ENCODE assay signal across 17 cellular contexts in genomic region chr13:98169331-98169730, GRCh38. TPM values are rescaled to one million over a fixed set of nuclear protein-coding genes. Genes with fewer than 3 reads are reported as not detected.
DNase-seq lines count a peak whose midpoint lies in the region; ATAC-seq and TF ChIP-seq lines count a peak whose summit lies in the region.
"Had no signal": no experiment of that assay in that cellular context is flagged by ENCODE, and none has a peak within 500 bp of the region (broad histone marks: within the 10 kb centered on the region; RNA-seq: fewer than 3 reads in every experiment).

No MANE protein-coding gene starts in this region.

- intact Hi-C loops in mucosa of descending colon (cut with DNase I, micrococcal nuclease) = no loop called here

- no peak overlapping the region for H2BK12ac ChIP-seq in mesenchymal stem cell (ENCODE audit: low read length in 2 of 2)
- H2BK12ac ChIP-seq in trophoblast cell (ENCODE audit: low read length) = no peak overlapping the region
- no peak overlapping the region for H2BK12ac ChIP-seq in H9 (ENCODE audit: insufficient read length, low read depth, low read length)

- H2BK120ac ChIP-seq in mesenchymal stem cell (ENCODE audit: low read depth, low read length) (no peak overlapping the region), trophoblast cell (ENCODE audit: insufficient read depth, low read length, poor library complexity) (no peak overlapping the region), H9 (ENCODE audit: low read depth, low read length, poor library complexity, severe bottlenecking) (no peak overlapping the region)

- H3K9ac ChIP-seq in mesenchymal stem cell (ENCODE audit: low read length) (no peak overlapping the region), trophoblast cell (ENCODE audit: low read length) (no peak overlapping the region), H9 (ENCODE audit: extremely low read depth, insufficient read length, low read length) (no peak overlapping the region)

- H3K4me3 ChIP-seq in mesenchymal stem cell (ENCODE audit: insufficient read depth in 1 of 2, low read depth in 1 of 2, low read length in 2 of 2) (no peak overlapping the region), trophoblast cell (ENCODE audit: low read depth, low read length) (no peak overlapping the region), mucosa of descending colon (no peak overlapping the region)
- H3K4me3 ChIP-seq: A549 had no signal

- peaks cover 9% of the 10 kb centered on the region for H3K79me1 ChIP-seq in mesenchymal stem cell (replicated peaks; ENCODE audit: low read length, poor library complexity, severe bottlenecking)
- peaks cover 12% of the 10 kb centered on the region for H3K79me1 ChIP-seq in trophoblast cell (ENCODE audit: low read length)
- H3K79me1 ChIP-seq in H9 (ENCODE audit: insufficient read depth, low read depth, low read length, poor library complexity, severe bottlenecking) = peaks cover 2% of the 10 kb centered on the region

- no peaks in the 10 kb centered on the region for H3K23me2 ChIP-seq in H9 (ENCODE audit: insufficient read length, low read depth, low read length, poor library complexity, severe bottlenecking)

- H3K9me3 ChIP-seq in mesenchymal stem cell (ENCODE audit: control insufficient read depth, low read length) (no peaks in the 10 kb centered on the region), trophoblast cell (ENCODE audit: insufficient read depth, low read depth, low read length) (no peaks in the 10 kb centered on the region), H9 (ENCODE audit: control insufficient read depth, low read depth, low read length) (no peaks in the 10 kb centered on the region), mucosa of descending colon (no peaks in the 10 kb centered on the region)
- H3K9me3 ChIP-seq: A549, Caco-2 had no signal

- no peak overlapping the region for H2BK15ac ChIP-seq in mesenchymal stem cell (ENCODE audit: low read depth, poor library complexity, severe bottlenecking)
- H2BK15ac ChIP-seq in H9 (ENCODE audit: low read depth, low read length) = no peak overlapping the region

- no peaks in the 10 kb centered on the region for H4K20me1 ChIP-seq in H9 (ENCODE audit: control insufficient read depth, insufficient read depth, insufficient read length)

- H3K4ac ChIP-seq in mesenchymal stem cell (ENCODE audit: low read depth in 1 of 2, low read length in 2 of 2) = no peak overlapping the region
- H3K4ac ChIP-seq in trophoblast cell (ENCODE audit: low read depth, low read length) = peak overlapping the region; percentile 18
- H3K4ac ChIP-seq in H9 (ENCODE audit: low read depth, low read length) = no peak overlapping the region

- H3K14ac ChIP-seq in mesenchymal stem cell (ENCODE audit: low read length in 2 of 2) = no peak overlapping the region
- H3K14ac ChIP-seq in trophoblast cell (ENCODE audit: low read length) = no peak overlapping the region
- H3K14ac ChIP-seq in H9 (ENCODE audit: insufficient read depth, low read length) = no peak overlapping the region

- peaks cover 13% of the 10 kb centered on the region for H3K4me1 ChIP-seq in mesenchymal stem cell (ENCODE audit: control insufficient read depth, insufficient read depth, low read depth, low read length)
- H3K4me1 ChIP-seq in trophoblast cell (ENCODE audit: control insufficient read depth in 1 of 2, insufficient read depth in 2 of 2, low read length in 2 of 2) = peaks cover 18 to 19% of the 10 kb centered on the region in 2 experiments
- peaks cover 24% of the 10 kb centered on the region for H3K4me1 ChIP-seq in H9 (ENCODE audit: insufficient read depth, low read length)
- peaks cover 5% of the 10 kb centered on the region for H3K4me1 ChIP-seq in mucosa of descending colon (ENCODE audit: low read depth)

- H4K8ac ChIP-seq in mesenchymal stem cell (ENCODE audit: low read length) = no peak overlapping the region
- no peak overlapping the region for H4K8ac ChIP-seq in trophoblast cell (ENCODE audit: low read depth, low read length)
- H4K8ac ChIP-seq in H9 (replicated peaks; ENCODE audit: insufficient read length, low read depth, low read length) = no peak overlapping the region

- no peak for TF ChIP-seq CTCF in WTC11 (IDR thresholded peaks at IDR 0.05)
- no peak for TF ChIP-seq CTCF in H9 (conservative IDR thresholded peaks at IDR 0.05)
- TF ChIP-seq CTCF in mucosa of descending colon (IDR thresholded peaks at IDR 0.05) = no peak

- H3K4me1 Mint-ChIP-seq in WTC11 (peaks cover 56% of the 10 kb centered on the region), H9 (peaks cover 49 to 50% of the 10 kb centered on the region in 2 experiments)

- no peak overlapping the region for H3T11ph ChIP-seq in H9 (ENCODE audit: low read length)

- H3K23ac ChIP-seq in mesenchymal stem cell (ENCODE audit: low read length in 2 of 2) = no peak overlapping the region
- H3K23ac ChIP-seq in trophoblast cell (ENCODE audit: low read length) = no peak overlapping the region
- no peak overlapping the region for H3K23ac ChIP-seq in H9 (ENCODE audit: insufficient read length, low read depth, low read length)

- H3K4me3 Mint-ChIP-seq in WTC11 (no peak overlapping the region), H9 (no peak overlapping the region)
- H3K4me3 Mint-ChIP-seq: CD4-positive, alpha-beta T cell had no signal

- H2AFZ ChIP-seq in mesenchymal stem cell (ENCODE audit: low read depth, low read length) (no peak overlapping the region), trophoblast cell (ENCODE audit: insufficient read depth, low read length, poor library complexity) (no peak overlapping the region), H9 (ENCODE audit: low read length) (no peak overlapping the region)

- CTCF ChIA-PET in WTC11 (lab: Charles Lee) = interaction anchor here (1.4 kb wide), 1 partner anchor 181 kb away, joined by 3 read pairs; no protein-coding TSS in a partner anchor

- ATAC-seq in WTC11 (no peak), mucosa of descending colon (no peak)
- ATAC-seq: A549 had no signal

- H3K56ac ChIP-seq in H9 (ENCODE audit: insufficient read length, low read depth, low read length) = no peak overlapping the region

- H3K27ac Mint-ChIP-seq in WTC11 = 0 out of 2 replicates have a peak overlapping the region, but pooled peaks have one; percentile 15
- peak overlapping the region in 1 of 3 experiments; percentile 9; a peak in 2 of 7 replicates for H3K27ac Mint-ChIP-seq in H9
- H3K27ac Mint-ChIP-seq: CD4-positive, alpha-beta T cell had no signal

- H3K36me3 ChIP-seq in mesenchymal stem cell (ENCODE audit: control insufficient read depth in 1 of 2, insufficient read depth in 2 of 2, low read depth in 1 of 2, low read length in 2 of 2) (no peaks in the 10 kb centered on the region), trophoblast cell (ENCODE audit: control insufficient read depth in 1 of 2, insufficient read depth in 2 of 2, low read length in 2 of 2) (no peaks in the 10 kb centered on the region), mucosa of descending colon (ENCODE audit: low read depth) (no peaks in the 10 kb centered on the region)

- POLR2A ChIA-PET in WTC11 (lab: Charles Lee) = no interaction called here

- H3K27me3 ChIP-seq in mesenchymal stem cell (ENCODE audit: control insufficient read depth in 1 of 2, insufficient read depth in 1 of 2, low read length in 2 of 2) = no peaks in the 10 kb centered on the region
- H3K27me3 ChIP-seq in trophoblast cell (ENCODE audit: insufficient read depth, low read length) = no peaks in the 10 kb centered on the region
- H3K27me3 ChIP-seq in H9 (ENCODE audit: insufficient read depth, low read length) = no peaks in the 10 kb centered on the region

- no peak overlapping the region for H3K4me2 ChIP-seq in mesenchymal stem cell (ENCODE audit: low read length, poor library complexity, severe bottlenecking)
- H3K4me2 ChIP-seq in trophoblast cell (ENCODE audit: low read length) = no peak overlapping the region
- H3K4me2 ChIP-seq in H9 (ENCODE audit: insufficient read depth, insufficient read length, low read length) = no peak overlapping the region
- H3K4me2 ChIP-seq: A549 had no signal

- H2BK20ac ChIP-seq in H9 (ENCODE audit: low read depth, low read length, poor library complexity, severe bottlenecking) = no peak overlapping the region

- peaks cover 4% of the 10 kb centered on the region for H3K79me2 ChIP-seq in trophoblast cell (ENCODE audit: control insufficient read depth, insufficient read depth, low read length, poor library complexity)
- peaks cover 6% of the 10 kb centered on the region; the same call in 1 of the 2 replicates for H3K79me2 ChIP-seq in H9 (ENCODE audit: insufficient read depth, low read length)

- H2BK5ac ChIP-seq in mesenchymal stem cell (ENCODE audit: low read depth, low read length, poor library complexity, severe bottlenecking) = no peak overlapping the region
- no peak overlapping the region for H2BK5ac ChIP-seq in trophoblast cell (ENCODE audit: low read depth, low read length, poor library complexity)
- no peak overlapping the region for H2BK5ac ChIP-seq in H9 (ENCODE audit: insufficient read length, low read length)

- H3K9me3 Mint-ChIP-seq in WTC11 = no peaks in the 10 kb centered on the region
- no peaks in the 10 kb centered on the region for H3K9me3 Mint-ChIP-seq in H9
- H3K9me3 Mint-ChIP-seq: CD4-positive, alpha-beta T cell had no signal

- H4K91ac ChIP-seq in mesenchymal stem cell (ENCODE audit: low read length) (no peak overlapping the region), trophoblast cell (ENCODE audit: low read depth, low read length) (no peak overlapping the region), H9 (ENCODE audit: insufficient read length, low read depth, low read length) (no peak overlapping the region)

- no peaks in the 10 kb centered on the region for H3K36me3 Mint-ChIP-seq in WTC11
- peaks cover 0 to 12% (median 3%) of the 10 kb centered on the region in 3 experiments; a peak in 3 of 7 replicates for H3K36me3 Mint-ChIP-seq in H9 (ENCODE audit: insufficient read depth in 1 of 3, low read depth in 3 of 3)

- H2AK5ac ChIP-seq in mesenchymal stem cell (ENCODE audit: low read length, severe bottlenecking) (peak overlapping the region; percentile 75), trophoblast cell (ENCODE audit: low read length) (no peak overlapping the region), H9 (ENCODE audit: insufficient read length, low read length) (no peak overlapping the region)

- no peak overlapping the region for H4K5ac ChIP-seq in H9 (ENCODE audit: insufficient read length, low read depth, low read length)

- H4K12ac ChIP-seq in trophoblast cell (ENCODE audit: low read depth, low read length) = no peak overlapping the region

- H3K18ac ChIP-seq in mesenchymal stem cell (ENCODE audit: low read depth in 1 of 2, low read length in 2 of 2) (no peak overlapping the region), trophoblast cell (ENCODE audit: low read length) (no peak overlapping the region), H9 (ENCODE audit: insufficient read length, low read depth, low read length) (no peak overlapping the region)

- no CpG with 5 or more reads among the region's 3 CpGs for WGBS in mesenchymal stem cell
- no CpG with 5 or more reads among the region's 3 CpGs for WGBS in trophoblast cell (ENCODE audit: extremely low coverage, insufficient coverage, insufficient read length)
- no CpG with 5 or more reads among the region's 3 CpGs for WGBS in H9 (ENCODE audit: extremely low coverage, insufficient read length, low lambda C conversion rate)

- DNase-seq in EH (ENCODE audit: low read depth) = peak; percentile 46
- DNase-seq in WTC11 (ENCODE audit: low spot score) = no peak
- DNase-seq in mesenchymal stem cell = no peak
- peak; percentile 79 to 89 for DNase-seq in trophoblast cell
- DNase-seq in H9 = no peak
- no peak for DNase-seq in mucosa of descending colon
- no peak for DNase-seq in SIG-M5 (lab: John Stamatoyannopoulos, UW)
- DNase-seq: AML-193; Caco-2; CD4-positive, alpha-beta T cell; GDM1; GOT3; H7 had no signal

- H3K27ac ChIP-seq in mesenchymal stem cell (ENCODE audit: low read length, poor library complexity, severe bottlenecking) (no peak overlapping the region), trophoblast cell (ENCODE audit: low read depth, low read length) (no peak overlapping the region), H9 (ENCODE audit: insufficient read length, low read depth, low read length) (no peak overlapping the region)
- H3K27ac ChIP-seq: 22Rv1, A549, C4-2B had no signal

- H3K27me3 Mint-ChIP-seq in WTC11 (ENCODE audit: low read depth) = no peaks in the 10 kb centered on the region
- H3K27me3 Mint-ChIP-seq in H9 (ENCODE audit: low read depth) = no peaks in the 10 kb centered on the region

RNA-seq across cellular contexts. Expression of gene RNF113B, which starts 7.7 kb away (rescaled TPM):
- not detected in 3 replicates for total RNA-seq in WTC11 (2021)
- not detected for polyA plus RNA-seq in mesenchymal stem cell (2013, experiment 1 of 2)
- polyA plus RNA-seq in mesenchymal stem cell (2013, experiment 2 of 2) = not detected
- polyA plus RNA-seq in trophoblast cell (2013) = not detected in 2 replicates
- not detected in 2 replicates for total RNA-seq in H9 (2021)
- total RNA-seq in mucosa of descending colon = not detected
- total RNA-seq: Caco-2; CD4-positive, alpha-beta T cell; H7 had no signal
- polyA plus RNA-seq: A549, BJ had no signal

RNA-seq across cellular contexts. Expression of gene FARP1, which starts 26.4 kb away (rescaled TPM):
- total RNA-seq in WTC11 (2021) = 80.8 to 96.6 TPM (median 91.1 TPM) in 3 replicates
- polyA plus RNA-seq in mesenchymal stem cell (2013, experiment 1 of 2) = 266 TPM
- polyA plus RNA-seq in mesenchymal stem cell (2013, experiment 2 of 2) = 270 TPM
- polyA plus RNA-seq in trophoblast cell (2013) = 110 and 123 TPM in 2 replicates
- 95.9 and 97.4 TPM in 2 replicates for total RNA-seq in H9 (2021)
- total RNA-seq in mucosa of descending colon = 100 to 1,000 TPM in 1 of 3 donors, 10 to 100 TPM in 2; 44.4 to 111 (median 53.6) TPM

Comparison
In these comparisons a context has a peak if more than half of its experiments do, and no peak if none do; other contexts are left out.
1. DNase-seq: peak in EH (single experiment) and trophoblast cell (2 of 2); none in WTC11 (single experiment), mesenchymal stem cell (single experiment), H9 (single experiment), mucosa of descending colon (0 of 3) and SIG-M5 (single experiment).